Comparison of ENCODE assay signal across 24 cellular contexts in the genomic region with DNA sequence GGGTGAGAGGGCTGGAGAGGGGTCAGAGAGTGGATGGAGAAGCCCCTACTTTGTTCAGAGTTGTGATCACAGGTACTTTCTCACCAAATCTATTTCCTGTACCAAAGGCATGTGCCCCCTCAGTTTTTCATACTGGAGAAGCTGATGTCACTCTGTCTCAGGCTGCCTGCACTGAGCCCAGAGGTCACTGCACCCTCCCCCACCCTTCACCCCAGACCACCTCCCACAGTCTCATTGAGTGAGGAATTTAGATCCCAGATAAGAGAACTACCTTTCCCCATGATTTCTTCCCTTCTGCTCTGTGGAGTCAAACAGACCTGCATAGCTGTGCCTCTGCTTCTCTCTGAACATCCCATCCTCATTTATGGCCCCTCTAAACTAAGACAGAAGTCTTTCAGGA.
"Had no signal": no experiment of that assay in that cellular context is flagged by ENCODE, and none has a peak within 500 bp of the region (broad histone marks: within the 10 kb centered on the region; RNA-seq: fewer than 3 reads in every experiment).

No MANE protein-coding gene starts in this region.

- H3K4me1 ChIP-seq: breast epithelium, SJSA1 had no signal

- H3K27ac ChIP-seq: breast epithelium, SJSA1 had no signal

- H3K4me3 ChIP-seq: breast epithelium, SJSA1 had no signal

- H3K36me3 Mint-ChIP-seq: activated naive CD4-positive, alpha-beta T cell treated with anti-CD3 and anti-CD28 coated beads, Interleukin-2, amount 50 U/mL, for 24 hours had no signal

- ATAC-seq: PC-3, T-helper 17 cell had no signal

- H3K36me3 ChIP-seq: breast epithelium, SJSA1 had no signal

- H3K4me3 Mint-ChIP-seq: activated B cell treated with CpG ODN at 0.5 μM for 24 hours; activated CD4-positive, alpha-beta memory T cell treated with anti-CD3 and anti-CD28 coated beads, Interleukin-2, amount 10 ng/mL, durations not matched to agents 7 days and 5 days; activated CD4-positive, alpha-beta T cell treated with anti-CD3 and anti-CD28 coated beads, Interleukin-2, amount 10 ng/mL, durations not matched to agents 7 days and 5 days; activated naive CD4-positive, alpha-beta T cell treated with anti-CD3 and anti-CD28 coated beads, Interleukin-2, amount 50 U/mL, for 24 hours; T-helper 17 cell had no signal

- DNase-seq: activated B cell treated with CpG ODN at 0.5 μM for 24 hours; activated CD4-positive, alpha-beta memory T cell treated with anti-CD3 and anti-CD28 coated beads, Interleukin-2, amount 10 ng/mL, durations not matched to agents 7 days and 5 days; activated CD4-positive, alpha-beta T cell treated with anti-CD3 and anti-CD28 coated beads for 1 hour; activated CD4-positive, alpha-beta T cell treated with anti-CD3 and anti-CD28 coated beads, Interleukin-2, amount 10 ng/mL, durations not matched to agents 7 days and 5 days; activated CD8-positive, alpha-beta memory T cell treated with anti-CD3 and anti-CD28 coated beads, Interleukin-2, amount 50 U/mL, for 4 hours; activated effector memory CD4-positive, alpha-beta T cell treated with Interleukin-2 at 50 U/mL for 16 hours; activated naive CD4-positive, alpha-beta T cell; aorta; caudate nucleus; Kasumi-1; KBM-7; NCI-H1105 treated with DMSO at 0.1 percent for 48 hours; NCI-H1436 treated with DMSO at 0.1 percent for 48 hours; NCI-H187 treated with DMSO at 0.1 percent for 48 hours; NCI-H2081 treated with DMSO at 0.1 percent for 48 hours; NCI-H446; NCI-H524; PC-3; SHP77; T-helper 17 cell; T-helper 9 cell had no signal

- H3K9me3 Mint-ChIP-seq: activated B cell treated with CpG ODN at 0.5 μM for 24 hours; activated CD4-positive, alpha-beta memory T cell treated with anti-CD3 and anti-CD28 coated beads, Interleukin-2, amount 10 ng/mL, durations not matched to agents 7 days and 5 days; activated CD4-positive, alpha-beta T cell treated with anti-CD3 and anti-CD28 coated beads, Interleukin-2, amount 10 ng/mL, durations not matched to agents 7 days and 5 days; activated naive CD4-positive, alpha-beta T cell treated with anti-CD3 and anti-CD28 coated beads, Interleukin-2, amount 50 U/mL, for 24 hours had no signal

- H3K27me3 Mint-ChIP-seq: activated CD4-positive, alpha-beta memory T cell treated with anti-CD3 and anti-CD28 coated beads, Interleukin-2, amount 10 ng/mL, durations not matched to agents 7 days and 5 days had no signal

- H3K27me3 ChIP-seq: SJSA1 had no signal

- H3K27ac Mint-ChIP-seq: activated B cell treated with CpG ODN at 0.5 μM for 24 hours; activated CD4-positive, alpha-beta memory T cell treated with anti-CD3 and anti-CD28 coated beads, Interleukin-2, amount 10 ng/mL, durations not matched to agents 7 days and 5 days; activated CD4-positive, alpha-beta T cell treated with anti-CD3 and anti-CD28 coated beads, Interleukin-2, amount 10 ng/mL, durations not matched to agents 7 days and 5 days; activated naive CD4-positive, alpha-beta T cell treated with anti-CD3 and anti-CD28 coated beads, Interleukin-2, amount 50 U/mL, for 24 hours; T-helper 17 cell had no signal

- H3K4me1 Mint-ChIP-seq: activated B cell treated with CpG ODN at 0.5 μM for 24 hours; activated CD4-positive, alpha-beta memory T cell treated with anti-CD3 and anti-CD28 coated beads, Interleukin-2, amount 10 ng/mL, durations not matched to agents 7 days and 5 days; activated CD4-positive, alpha-beta T cell treated with anti-CD3 and anti-CD28 coated beads, Interleukin-2, amount 10 ng/mL, durations not matched to agents 7 days and 5 days; activated naive CD4-positive, alpha-beta T cell treated with anti-CD3 and anti-CD28 coated beads, Interleukin-2, amount 50 U/mL, for 24 hours; T-helper 17 cell had no signal
